In the genomic region with DNA sequence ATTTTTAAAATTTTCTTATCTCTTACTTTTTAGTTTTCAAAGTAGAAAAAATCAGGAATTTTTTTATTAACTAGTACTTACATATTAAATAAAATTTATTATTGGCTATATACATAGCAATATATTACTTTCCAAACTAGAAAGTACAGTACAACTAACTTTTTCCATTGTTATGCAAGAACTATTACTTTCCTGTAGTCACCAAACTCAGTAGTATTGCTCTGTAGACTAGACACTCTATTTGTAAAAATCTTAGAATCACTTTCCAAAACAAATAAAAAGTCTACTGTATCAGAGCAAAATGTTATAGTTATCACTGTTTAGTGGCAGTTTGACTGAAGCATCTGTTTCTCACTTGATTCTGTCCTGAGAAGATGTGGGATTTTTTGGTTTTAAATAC, we compare ENCODE assay signal across 25 cellular contexts. TPM values are rescaled to one million over a fixed set of nuclear protein-coding genes. Genes with fewer than 3 reads are reported as not detected.
DNase-seq lines count a peak whose midpoint lies in the region; ATAC-seq, FAIRE-seq and TF ChIP-seq lines count a peak whose summit lies in the region.
"Had no signal": no experiment of that assay in that cellular context is flagged by ENCODE, and none has a peak within 500 bp of the region (broad histone marks: within the 10 kb centered on the region; RNA-seq: fewer than 3 reads in every experiment).

No MANE protein-coding gene starts in this region.

- H3K27me3 Mint-ChIP-seq in T-helper 17 cell (no peaks in the 10 kb centered on the region), glutamatergic neuron (ENCODE audit: unreplicated experiment) (no peaks in the 10 kb centered on the region)
- H3K27me3 Mint-ChIP-seq: CD4-positive, alpha-beta memory T cell; CD4-positive, CD25-positive, alpha-beta regulatory T cell; CD8-positive, alpha-beta memory T cell had no signal

- no peak for TF ChIP-seq CTCF in glutamatergic neuron (IDR thresholded peaks at IDR 0.05; ENCODE audit: partially characterized antibody, unreplicated experiment)

- FAIRE-seq in A204.1 (lab: Jason Lieb, UNC) (peak; percentile 80), TTC549 (lab: Jason Lieb, UNC) (peak; percentile 11), frontal cortex (lab: Jason Lieb, UNC) (peak; percentile 39), small intestine (lab: Jason Lieb, UNC) (peak; percentile 36)
- FAIRE-seq: GM12891 had no signal

- peaks cover 0 to 6% of the 10 kb centered on the region in 2 donors for H3K36me3 ChIP-seq in small intestine (ENCODE audit: control insufficient read depth in 2 of 2, insufficient read depth in 2 of 2, low read length in 2 of 2)
- H3K36me3 ChIP-seq: BE2C had no signal

- H3K27ac ChIP-seq in small intestine (ENCODE audit: low read depth in 1 of 2, low read length in 1 of 2), result no peak overlapping the region
- H3K27ac ChIP-seq: 22Rv1, BLaER1 had no signal

- no peaks in the 10 kb centered on the region for H3K27me3 ChIP-seq in small intestine (ENCODE audit: control insufficient read depth in 2 of 2, insufficient read depth in 2 of 2, low read length in 2 of 2)
- H3K27me3 ChIP-seq: BE2C, BLaER1 had no signal

- no peak overlapping the region for H3K27ac Mint-ChIP-seq in T-helper 17 cell
- H3K27ac Mint-ChIP-seq in glutamatergic neuron (ENCODE audit: unreplicated experiment), result no peak overlapping the region
- H3K27ac Mint-ChIP-seq: CD14-positive monocyte; CD4-positive, alpha-beta memory T cell; CD4-positive, CD25-positive, alpha-beta regulatory T cell had no signal

- H3K36me3 Mint-ChIP-seq in T-helper 17 cell (ENCODE audit: low read depth) (peaks cover 1% of the 10 kb centered on the region), glutamatergic neuron (ENCODE audit: unreplicated experiment) (no peaks in the 10 kb centered on the region)

- H3K4me3 Mint-ChIP-seq in T-helper 17 cell (no peak overlapping the region), glutamatergic neuron (ENCODE audit: unreplicated experiment) (no peak overlapping the region)
- H3K4me3 Mint-ChIP-seq: CD14-positive monocyte; CD4-positive, alpha-beta memory T cell; CD4-positive, CD25-positive, alpha-beta regulatory T cell; CD8-positive, alpha-beta memory T cell had no signal

- no peaks in the 10 kb centered on the region for H3K4me1 Mint-ChIP-seq in T-helper 17 cell
- no peaks in the 10 kb centered on the region for H3K4me1 Mint-ChIP-seq in glutamatergic neuron (ENCODE audit: low read depth, unreplicated experiment)

- no peak for ATAC-seq in T-helper 17 cell

- no peaks in the 10 kb centered on the region for H3K9me3 Mint-ChIP-seq in glutamatergic neuron (ENCODE audit: unreplicated experiment)
- H3K9me3 Mint-ChIP-seq: CD14-positive monocyte had no signal

- H3K9me3 ChIP-seq in small intestine (ENCODE audit: control insufficient read depth, low read depth) (no peaks in the 10 kb centered on the region), T-helper 17 cell (ENCODE audit: control insufficient read depth, low read length, poor library complexity, severe bottlenecking) (no peaks in the 10 kb centered on the region)
- H3K9me3 ChIP-seq: BE2C, BLaER1 had no signal

- H3K4me1 ChIP-seq in small intestine (ENCODE audit: control insufficient read depth in 2 of 2, insufficient read depth in 1 of 2, low read depth in 1 of 2, low read length in 1 of 2), result no peaks in the 10 kb centered on the region

- no peak overlapping the region for H3K4me3 ChIP-seq in small intestine (ENCODE audit: low read depth in 1 of 2, low read length in 2 of 2)
- H3K4me3 ChIP-seq: BLaER1 had no signal

- DNase-seq in frontal cortex (ENCODE audit: low spot score in 2 of 2) (no peak), small intestine (no peak), T-helper 17 cell (no peak), glutamatergic neuron (no peak)
- no peak for DNase-seq in stimulated activated CD4-positive, alpha-beta T cell treated with anti-CD3 and anti-CD28 coated beads, Interleukin-4, amount 100 ng/mL, for 24 hours
- DNase-seq: ACHN; BE2C; C1 segment of cervical spinal cord; CD4-positive, alpha-beta memory T cell; CD4-positive, CD25-positive, alpha-beta regulatory T cell; CD8-positive, alpha-beta memory T cell; COR-L47; DMS 273 treated with DMSO at 0.1 percent for 48 hours; DMS153; DMS53; DMS79; DND-41; EL; GF-D8 had no signal

RNA-seq across cellular contexts. Expression of a gene that starts 55.3 kb away (rescaled TPM):
- total RNA-seq in frontal cortex (58.7 TPM), T-helper 17 cell (1 to 10 TPM; 1.7 to 3.6 TPM), glutamatergic neuron (ENCODE audit: unreplicated experiment) (6.8 TPM)
- 10 to 100 TPM in 1 of 3 donors, 1 to 10 TPM in 2; 9.2 to 23.7 (median 9.8) TPM for polyA plus RNA-seq in small intestine
